Comparison of ENCODE assay signal across 22 cellular contexts in the genomic region with DNA sequence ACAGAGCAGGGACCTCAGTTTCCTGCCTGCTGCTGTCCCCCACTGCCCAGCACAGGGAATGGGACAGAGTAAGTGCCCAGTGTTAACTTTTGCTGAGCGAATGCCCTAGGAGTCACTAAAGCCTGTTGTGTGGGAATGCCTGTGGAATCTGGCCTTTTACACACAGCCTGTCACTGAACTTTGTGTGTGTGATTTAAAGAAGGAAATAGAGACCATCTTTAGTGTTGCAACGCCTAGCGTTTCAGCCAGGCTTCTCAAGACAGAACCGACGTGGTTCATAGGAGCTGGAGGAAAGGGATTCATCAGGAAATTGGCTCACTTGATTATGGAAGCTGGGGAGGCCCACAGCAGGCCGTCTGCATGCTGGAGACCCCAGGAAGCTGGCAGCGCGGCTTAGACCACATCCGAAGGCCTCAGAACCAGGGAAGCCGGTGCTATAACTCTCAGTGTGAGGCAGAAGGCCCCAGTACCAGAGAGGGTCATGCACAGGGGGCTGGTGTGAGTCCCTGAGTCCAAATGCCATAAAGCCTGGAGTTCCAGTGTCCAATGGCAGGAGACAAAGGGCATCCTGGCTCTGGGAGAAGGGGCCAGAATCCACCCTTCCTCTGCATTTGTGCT. TPM values are rescaled to one million over a fixed set of nuclear protein-coding genes. Genes with fewer than 3 reads are reported as not detected.
DNase-seq lines count a peak whose midpoint lies in the region; ATAC-seq, FAIRE-seq and TF ChIP-seq lines count a peak whose summit lies in the region.
"Had no signal": no experiment of that assay in that cellular context is flagged by ENCODE, and none has a peak within 500 bp of the region (broad histone marks: within the 10 kb centered on the region; RNA-seq: fewer than 3 reads in every experiment).

No MANE protein-coding gene starts in this region.

- peaks cover 12 to 35% (median 19%) of the 10 kb centered on the region in 10 experiments for H3K4me1 ChIP-seq in BLaER1 treated with 17β-estradiol and CSF1 and Interleukin-3, amounts not matched to agents 10 nM and 100 nM
- H3K4me1 ChIP-seq in HepG2 (ENCODE audit: insufficient read depth, low read length) (peaks cover 78% of the 10 kb centered on the region), small intestine (ENCODE audit: control insufficient read depth in 2 of 2, insufficient read depth in 1 of 2, low read depth in 1 of 2, low read length in 1 of 2) (peaks cover 2 to 7% of the 10 kb centered on the region in 2 donors)

- no TSS peak for BruUV-seq in HepG2 (replicated peaks; lab: Mats Ljungman, UMichigan)

- no peaks in the 10 kb centered on the region for H3K79me2 ChIP-seq in HepG2 (ENCODE audit: insufficient read depth, low read length)

- no peak for TF ChIP-seq POLR2A in HepG2 (IDR thresholded peaks at IDR 0.05; ENCODE audit: insufficient read depth in 1 of 2, low read depth in 2 of 2, low read length in 2 of 2)

- TF ChIP-seq CTCF in HepG2 (CRISPR knock-in tag; IDR thresholded peaks at IDR 0.05): no peak

- ATAC-seq in HepG2 (no peak), GM21737 (IDR thresholded peaks at IDR 0.05; ENCODE audit: unreplicated experiment) (no peak)

- no peaks in the 10 kb centered on the region for H3K27me3 ChIP-seq in BLaER1 treated with 17β-estradiol and CSF1 and Interleukin-3, amounts not matched to agents 10 nM and 100 nM
- no peaks in the 10 kb centered on the region for H3K27me3 ChIP-seq in HepG2 (ENCODE audit: control insufficient read depth in 1 of 2, insufficient read depth in 2 of 2, low read length in 2 of 2)
- no peaks in the 10 kb centered on the region for H3K27me3 ChIP-seq in small intestine (ENCODE audit: control insufficient read depth in 2 of 2, insufficient read depth in 2 of 2, low read length in 2 of 2)
- H3K27me3 ChIP-seq: BLaER1, MG63 had no signal

- WGBS in HepG2 (ENCODE audit: low lambda C conversion rate): 67% methylated on average over 7 of the region's 10 CpGs
- WGBS in small intestine, 3 donors: 61 to 72% (median 72%) methylated on average over 10 of the region's 10 CpGs

- H3K9ac ChIP-seq in BLaER1 treated with 17β-estradiol and CSF1 and Interleukin-3, amounts not matched to agents 10 nM and 100 nM: no peak overlapping the region
- H3K9ac ChIP-seq in HepG2 (ENCODE audit: insufficient read depth, low read depth, low read length): peak overlapping the region; percentile 68
- H3K9ac ChIP-seq: BLaER1 had no signal

- H3K4me2 ChIP-seq in BLaER1 treated with 17β-estradiol and CSF1 and Interleukin-3, amounts not matched to agents 10 nM and 100 nM: peak overlapping the region in 7 of 11 experiments; percentile 19 to 61 (median 52); a peak in 9 of 22 replicates
- peak overlapping the region; percentile 9; the same call in 1 of the 2 replicates for H3K4me2 ChIP-seq in HepG2 (ENCODE audit: low read depth, low read length)

- peak; percentile 3 for DNase-seq in amniotic epithelial cell (ENCODE audit: low read depth)
- DNase-seq in HepG2 (ENCODE audit: low spot score): no peak
- peak; percentile 37 for DNase-seq in small intestine
- no peak for DNase-seq in amniotic stem cell (lab: John Stamatoyannopoulos, UW)
- no peak for DNase-seq in NCI-H2029 (lab: John Stamatoyannopoulos, UW)
- DNase-seq: 8988T; ACHN; CD4-positive, alpha-beta T cell; DMS 273 treated with DMSO at 0.1 percent for 48 hours; EL; GDM1; IMR-90; KG1; MG63; NCI-H2029 treated with DMSO at 0.1 percent for 48 hours; NCI-H526 treated with DMSO at 0.1 percent for 48 hours; RPMI8226; SHP77 had no signal

- H3K27ac ChIP-seq in BLaER1 treated with 17β-estradiol and CSF1 and Interleukin-3, amounts not matched to agents 10 nM and 100 nM: no peak overlapping the region
- H3K27ac ChIP-seq in HepG2 (ENCODE audit: extremely low read length, insufficient read depth, low read length) (peak overlapping the region; percentile 100), small intestine (ENCODE audit: low read depth in 1 of 2, low read length in 1 of 2) (no peak overlapping the region)
- H3K27ac ChIP-seq: BLaER1 had no signal

- H3K9me3 ChIP-seq in BLaER1 treated with 17β-estradiol and CSF1 and Interleukin-3, amounts not matched to agents 10 nM and 100 nM (replicated peaks in 1 of 11): peaks cover 0 to 9% (median 0%) of the 10 kb centered on the region in 11 experiments; a peak in 5 of 22 replicates
- H3K9me3 ChIP-seq in HepG2 (ENCODE audit: low read length) (no peaks in the 10 kb centered on the region), small intestine (ENCODE audit: control insufficient read depth, low read depth) (no peaks in the 10 kb centered on the region)
- H3K9me3 ChIP-seq: MG63 had no signal

- no peak for TF ChIP-seq EP300 in HepG2 (IDR thresholded peaks at IDR 0.05; ENCODE audit: low read depth in 2 of 2, low read length in 2 of 2)
- no peak for TF ChIP-seq EP300 in HepG2 (CRISPR knock-in tag; IDR thresholded peaks at IDR 0.05; ENCODE audit: borderline replicate concordance)

- POLR2A ChIA-PET in HepG2 (lab: Yijun Ruan, JAX): interaction anchor here (0.8 kb wide), 1 partner anchor 804 kb away, joined by 3 read pairs; no protein-coding TSS in a partner anchor

- intact Hi-C loops in HepG2 (cut with micrococcal nuclease; ENCODE audit: unreplicated experiment): no loop called here

- no peak overlapping the region for H2AFZ ChIP-seq in HepG2 (ENCODE audit: low read length)

- no peak overlapping the region for H3K4me3 ChIP-seq in BLaER1 treated with 17β-estradiol and CSF1 and Interleukin-3, amounts not matched to agents 10 nM and 100 nM
- no peak overlapping the region for H3K4me3 ChIP-seq in HepG2 (replicated peaks in 1 of 3; ENCODE audit: insufficient read depth in 1 of 3, low read depth in 2 of 3, low read length in 3 of 3)
- H3K4me3 ChIP-seq in small intestine (ENCODE audit: low read depth in 1 of 2, low read length in 2 of 2): no peak overlapping the region
- H3K4me3 ChIP-seq: BLaER1, GM12878, MG63 had no signal

- H3K36me3 ChIP-seq in BLaER1 treated with 17β-estradiol and CSF1 and Interleukin-3, amounts not matched to agents 10 nM and 100 nM: no peaks in the 10 kb centered on the region
- H3K36me3 ChIP-seq in HepG2 (replicated peaks in 1 of 2; ENCODE audit: control insufficient read depth in 1 of 2, insufficient read depth in 2 of 2, low read length in 2 of 2) (no peaks in the 10 kb centered on the region), small intestine (ENCODE audit: control insufficient read depth in 2 of 2, insufficient read depth in 2 of 2, low read length in 2 of 2) (no peaks in the 10 kb centered on the region)
- H3K36me3 ChIP-seq: BLaER1, MG63 had no signal

- FAIRE-seq in HepG2 (lab: Jason Lieb, UNC): no peak
- no peak for FAIRE-seq in small intestine (lab: Jason Lieb, UNC)
- FAIRE-seq: GM12878 had no signal

- CTCF ChIA-PET in HepG2 (lab: Yijun Ruan, JAX; ENCODE audit: low intra/inter-chr PET ratio, low total read pairs): no interaction called here

- H4K20me1 ChIP-seq in BLaER1 treated with 17β-estradiol and CSF1 and Interleukin-3, amounts not matched to agents 10 nM and 100 nM: no peaks in the 10 kb centered on the region
- H4K20me1 ChIP-seq in HepG2 (ENCODE audit: insufficient read depth, low read length): no peaks in the 10 kb centered on the region
- H4K20me1 ChIP-seq: BLaER1 had no signal

- in situ Hi-C loops in HepG2 (cut with HindIII; ENCODE audit: extremely low pct_ligation_motif_present, low pct_unique_long_range_greater_than_20kb): no loop called here

- TF ChIP-seq RAD21 in HepG2 (CRISPR knock-in tag; IDR thresholded peaks at IDR 0.05): no peak

TF ChIP-seq in HepG2, 621 proteins besides CTCF, POLR2A, EP300 and RAD21 (continues in another document):
- no peak for TF ChIP-seq FOXK1 (CRISPR knock-in tag; IDR thresholded peaks at IDR 0.05; ENCODE audit: borderline replicate concordance, low read depth)
- 0 out of 2 replicates have a peak, but pooled peaks have one; percentile 59 for TF ChIP-seq ZNF556 (CRISPR knock-in tag; IDR thresholded peaks at IDR 0.05; ENCODE audit: borderline replicate concordance)
- TF ChIP-seq, protein P1, sequence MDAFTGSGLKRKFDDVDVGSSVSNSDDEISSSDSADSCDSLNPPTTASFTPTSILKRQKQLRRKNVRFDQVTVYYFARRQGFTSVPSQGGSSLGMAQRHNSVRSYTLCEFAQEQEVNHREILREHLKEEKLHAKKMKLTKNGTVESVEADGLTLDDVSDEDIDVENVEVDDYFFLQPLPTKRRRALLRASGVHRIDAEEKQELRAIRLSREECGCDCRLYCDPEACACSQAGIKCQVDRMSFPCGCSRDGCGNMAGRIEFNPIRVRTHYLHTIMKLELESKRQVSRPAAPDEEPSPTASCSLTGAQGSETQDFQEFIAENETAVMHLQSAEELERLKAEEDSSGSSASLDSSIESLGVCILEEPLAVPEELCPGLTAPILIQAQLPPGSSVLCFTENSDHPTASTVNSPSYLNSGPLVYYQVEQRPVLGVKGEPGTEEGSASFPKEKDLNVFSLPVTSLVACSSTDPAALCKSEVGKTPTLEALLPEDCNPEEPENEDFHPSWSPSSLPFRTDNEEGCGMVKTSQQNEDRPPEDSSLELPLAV (CRISPR knock-in tag; conservative IDR thresholded peaks at IDR 0.05; ENCODE audit: low read depth): no peak
- no peak for TF ChIP-seq ZKSCAN8 (CRISPR knock-in tag; IDR thresholded peaks at IDR 0.05; ENCODE audit: borderline replicate concordance)
- peak; percentile 56; the same call in 1 of the 2 replicates for TF ChIP-seq GATAD2A (CRISPR knock-in tag; IDR thresholded peaks at IDR 0.05)

RNA-seq across cellular contexts. Expression of a gene that starts 29.1 kb away (rescaled TPM):
- not detected in 2 replicates for total RNA-seq in HepG2 (2016; rRNA removed; fragmentation: Illumina TruSeq; extraction: Trizol)
- total RNA-seq in HepG2 (2016; cell fraction: cytosol; rRNA removed; fragmentation: Illumina TruSeq; extraction: Trizol; ENCODE audit: low read depth): not detected in 2 replicates
- total RNA-seq in HepG2 (2016; cell fraction: insoluble cytoplasmic fraction; rRNA removed; fragmentation: Illumina TruSeq; extraction: Trizol): not detected in 2 replicates
- total RNA-seq in HepG2 (2016; cell fraction: membrane; rRNA removed; fragmentation: Illumina TruSeq; extraction: Trizol): not detected in 2 replicates
- total RNA-seq in HepG2 (2016; cell fraction: nucleus; rRNA removed; fragmentation: Illumina TruSeq; extraction: Trizol): not detected in 2 replicates
- polyA plus RNA-seq in HepG2 (2011; rRNA removed) (not detected in 2 replicates), small intestine (1 to 10 TPM; 1.1 to 1.6 (median 1.1) TPM)
- not detected in 2 replicates for polyA plus RNA-seq in HepG2 (2011; cell fraction: cytosol; rRNA removed)
- polyA plus RNA-seq in HepG2 (2011; cell fraction: nucleus; rRNA removed): not detected in 2 replicates
- 1.0 and 1.6 TPM in 2 replicates for polyA plus RNA-seq in HepG2 (2012)
- polyA plus RNA-seq in HepG2 (2016; cell fraction: cytosol; fragmentation: Illumina TruSeq; extraction: Trizol; ENCODE audit: low read depth): not detected in 2 replicates
- polyA plus RNA-seq in HepG2 (2016; cell fraction: insoluble cytoplasmic fraction; fragmentation: Illumina TruSeq; extraction: Trizol; ENCODE audit: low read depth): not detected in 2 replicates
- polyA plus RNA-seq in HepG2 (2016; cell fraction: membrane; fragmentation: Illumina TruSeq; extraction: Trizol; ENCODE audit: low read depth): not detected in 2 replicates
- polyA plus RNA-seq in HepG2 (2016; cell fraction: nucleus; fragmentation: Illumina TruSeq; extraction: Trizol; ENCODE audit: insufficient read depth, low read depth): not detected in 2 replicates
- not detected in 2 replicates for polyA minus RNA-seq in HepG2 (2011; rRNA and poly(A)+ RNA removed; ENCODE audit: low replicate concordance)
- not detected in 2 replicates for polyA minus RNA-seq in HepG2 (2011; cell fraction: cytosol; rRNA and poly(A)+ RNA removed)
- not detected in 2 replicates for polyA minus RNA-seq in HepG2 (2011; cell fraction: nucleus; rRNA and poly(A)+ RNA removed)

Comparison
In these comparisons a context has a peak if more than half of its experiments do, and no peak if none do; other contexts are left out.
1. DNase-seq: peak in amniotic epithelial cell (single experiment) and small intestine (single experiment); none in HepG2 (single experiment), amniotic stem cell (single experiment) and NCI-H2029 (single experiment).